ENCODE assay signal across 8 cellular contexts in the genomic region with DNA sequence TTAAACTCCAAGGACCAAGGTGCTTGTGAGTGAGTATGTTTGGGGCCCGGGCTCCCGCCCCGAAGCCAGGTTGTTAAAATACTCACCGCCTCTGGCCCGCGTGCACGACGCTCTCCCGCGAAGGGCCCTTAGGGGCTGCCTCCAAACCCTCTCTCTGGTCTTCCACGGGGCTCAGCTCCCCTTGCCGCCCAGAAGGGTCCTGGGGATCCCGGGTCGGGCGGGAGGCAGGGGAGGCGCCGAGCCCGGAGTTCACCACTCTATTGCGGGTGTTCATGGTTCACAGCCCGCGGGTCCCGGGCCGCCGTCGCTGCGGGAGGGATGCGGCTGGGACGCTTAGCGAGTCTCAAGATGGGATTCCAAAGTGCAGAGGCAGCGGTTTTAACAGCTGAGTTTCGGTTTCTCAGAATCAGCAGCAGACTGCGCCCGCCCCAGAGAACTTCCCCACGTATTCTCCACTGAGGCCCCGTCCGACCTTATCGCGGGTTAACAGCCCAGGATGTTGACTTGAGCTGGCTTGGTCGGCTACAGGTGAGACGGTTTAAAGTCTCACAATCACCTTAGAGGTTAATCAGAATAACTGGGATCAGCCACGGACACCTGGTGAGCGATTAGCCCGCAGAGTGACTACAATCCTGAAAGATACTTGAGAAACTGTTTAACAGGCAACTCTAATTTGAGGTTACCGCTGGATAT. TPM values are rescaled to one million over a fixed set of nuclear protein-coding genes. Genes with fewer than 3 reads are reported as not detected.
DNase-seq lines count a peak whose midpoint lies in the region; ATAC-seq, FAIRE-seq and TF ChIP-seq lines count a peak whose summit lies in the region.

A gene with protein sequence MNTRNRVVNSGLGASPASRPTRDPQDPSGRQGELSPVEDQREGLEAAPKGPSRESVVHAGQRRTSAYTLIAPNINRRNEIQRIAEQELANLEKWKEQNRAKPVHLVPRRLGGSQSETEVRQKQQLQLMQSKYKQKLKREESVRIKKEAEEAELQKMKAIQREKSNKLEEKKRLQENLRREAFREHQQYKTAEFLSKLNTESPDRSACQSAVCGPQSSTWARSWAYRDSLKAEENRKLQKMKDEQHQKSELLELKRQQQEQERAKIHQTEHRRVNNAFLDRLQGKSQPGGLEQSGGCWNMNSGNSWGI (minus strand): TSS at position 350 of the 693 bp plus-strand sequence. CDS start 76 bp downstream, at position 274.

- no peak within 1 kb of the TSS for H3K23ac ChIP-seq in H1 (ENCODE audit: insufficient read length)

- TF ChIP-seq EP300 in H1 (IDR thresholded peaks at IDR 0.05; ENCODE audit: borderline replicate concordance in 1 of 2, low read depth in 2 of 2, low read length in 2 of 2), result no peak

- H4K91ac ChIP-seq in H1 (replicated peaks; ENCODE audit: insufficient read length, low read length), result peak within 1 kb of the TSS; percentile 65

- peak within 1 kb of the TSS; percentile 55 for H2AFZ ChIP-seq in H1 (ENCODE audit: low read length)

- no peak within 1 kb of the TSS for H3K14ac ChIP-seq in H1 (ENCODE audit: insufficient read length)

- H3K79me2 ChIP-seq in H1 (ENCODE audit: control insufficient read depth in 1 of 2, insufficient read depth in 2 of 2, low read length in 2 of 2), result no peaks in the 10 kb centered on the region

- H3K9me3 ChIP-seq in H1 (ENCODE audit: insufficient read depth in 2 of 2, low read depth in 1 of 2, low read length in 1 of 2), result no peaks in the 10 kb centered on the region
- no peaks in the 10 kb centered on the region for H3K9me3 ChIP-seq in mesodermal cell (ENCODE audit: control insufficient read depth, low read length)

- H3K27ac ChIP-seq in H1 (ENCODE audit: low read depth, low read length) (no peak within 1 kb of the TSS), mesodermal cell (ENCODE audit: low read depth, low read length, severe bottlenecking) (no peak within 1 kb of the TSS)

- H3K23me2 ChIP-seq in H1 (ENCODE audit: low read depth, low read length), result peaks cover 2% of the 10 kb centered on the region; the same call in 1 of the 2 replicates

- H2BK12ac ChIP-seq in H1 (ENCODE audit: low read depth, low read length), result peak within 1 kb of the TSS; percentile 40; the same call in 1 of the 2 replicates

- WGBS in H1 (ENCODE audit: extremely low coverage in 1 of 2, insufficient coverage in 1 of 2, insufficient read length in 1 of 2, insufficient replicate concordance in 2 of 2, low coverage in 1 of 2, low lambda C conversion rate in 2 of 2, missing lambda C conversion rate in 1 of 2), 2 experiments, result 7% methylated on average over 43 of the region's 44 CpGs; no CpG with 5 or more reads in 1 of the 2 experiments
- WGBS in mesodermal cell (ENCODE audit: insufficient coverage in 2 of 2), 2 experiments, result 11 to 27% methylated on average over 36 to 37 of the region's 44 CpGs

- no peak within 1 kb of the TSS for H3K18ac ChIP-seq in H1 (ENCODE audit: extremely low read depth, low read length)

- peaks cover 0 to 19% (median 13%) of the 10 kb centered on the region in 4 experiments; a peak in 6 of 7 replicates for H3K27me3 ChIP-seq in H1 (replicated peaks in 1 of 4; ENCODE audit: control insufficient read depth in 3 of 4, extremely low read depth in 1 of 4, insufficient read depth in 3 of 4, low read length in 3 of 4)

- TF ChIP-seq POLR2A in H1 (IDR thresholded peaks at IDR 0.05; ENCODE audit: control extremely low read depth in 1 of 2, low read depth in 2 of 2, low read length in 2 of 2), result no peak

- H3K4me3 ChIP-seq in H1 (ENCODE audit: extremely low read depth in 1 of 4, insufficient read depth in 2 of 4, low read depth in 3 of 4, low read length in 4 of 4) (peak within 1 kb of the TSS; percentile 19 to 65 (median 43)), mesodermal cell (ENCODE audit: extremely low read depth, insufficient read depth, low read length, poor library complexity, severe bottlenecking) (peak within 1 kb of the TSS; percentile 22)

- H3K4me2 ChIP-seq in H1 (ENCODE audit: insufficient read depth in 1 of 2, low read depth in 2 of 2, low read length in 2 of 2), result peak within 1 kb of the TSS; percentile 62 to 81

- H3K9ac ChIP-seq in H1 (replicated peaks in 1 of 4; ENCODE audit: extremely low read depth in 1 of 4, low read depth in 3 of 4, low read length in 3 of 4), result peak within 1 kb of the TSS in 3 of 4 experiments; percentile 8 to 44 (median 12); a peak in 2 of 7 replicates

- peak within 1 kb of the TSS; percentile 61 for H2BK120ac ChIP-seq in H1 (replicated peaks; ENCODE audit: low read depth, low read length)

- peak within 1 kb of the TSS; percentile 80; the same call in 1 of the 2 replicates for H4K8ac ChIP-seq in H1 (ENCODE audit: extremely low read depth, insufficient read depth, low read length)

- peak; percentile 67 for ATAC-seq in GM21786 (IDR thresholded peaks at IDR 0.05; ENCODE audit: unreplicated experiment)

- H3K4me1 ChIP-seq in H1 (replicated peaks in 1 of 4; ENCODE audit: control insufficient read depth in 3 of 4, insufficient read depth in 4 of 4, low read length in 3 of 4), result peaks cover 0 to 5% (median 0%) of the 10 kb centered on the region in 4 experiments; a peak in 2 of 7 replicates
- peaks cover 7% of the 10 kb centered on the region for H3K4me1 ChIP-seq in mesodermal cell (ENCODE audit: control insufficient read depth, insufficient read depth, low read length, poor library complexity, severe bottlenecking)

- TF ChIP-seq RAD21 in H1 (IDR thresholded peaks at IDR 0.05 in 1 of 2, conservative IDR thresholded peaks at IDR 0.05 in 1 of 2; ENCODE audit: low read depth in 2 of 2, low read length in 2 of 2), result no peak

- 0 out of 2 replicates have a peak within 1 kb of the TSS, but pooled peaks have one; percentile 3 for H2BK15ac ChIP-seq in H1 (ENCODE audit: low read length)

- no peak for FAIRE-seq in H1 (lab: Jason Lieb, UNC)

- CTCF ChIA-PET in H1 (lab: Charles Lee; ENCODE audit: partially characterized antibody), result interaction anchor here (0.5 to 4.4 kb wide), 4 partner anchors 20 to 370 kb away, joined by 3 to 25 read pairs (median 8); no protein-coding TSS in a partner anchor

- H3K36me3 ChIP-seq in H1 (ENCODE audit: control insufficient read depth in 2 of 4, insufficient read depth in 4 of 4, low read length in 3 of 4), result no peaks in the 10 kb centered on the region
- H3K36me3 ChIP-seq in mesodermal cell (ENCODE audit: control insufficient read depth, insufficient read depth, low read length), result no peaks in the 10 kb centered on the region

- no peak within 1 kb of the TSS for H3K4ac ChIP-seq in H1 (replicated peaks; ENCODE audit: insufficient read length, low read depth, low read length)

- no peak within 1 kb of the TSS for H2BK20ac ChIP-seq in H1 (ENCODE audit: low read length)

- H4K20me1 ChIP-seq in H1 (replicated peaks in 1 of 2; ENCODE audit: control insufficient read depth in 1 of 2, insufficient read depth in 2 of 2, low read length in 2 of 2), result no peaks in the 10 kb centered on the region

- TF ChIP-seq CTCF in H1 (IDR thresholded peaks at IDR 0.05; ENCODE audit: control extremely low read depth in 1 of 3, insufficient read depth in 1 of 3, low read depth in 1 of 3, low read length in 3 of 3), result no peak

- H2BK5ac ChIP-seq in H1 (ENCODE audit: low read depth, low read length), result no peak within 1 kb of the TSS

- no peak within 1 kb of the TSS; the same call in 1 of the 2 replicates for H2AK5ac ChIP-seq in H1 (ENCODE audit: low read depth, low read length)

- no peak within 1 kb of the TSS for H4K5ac ChIP-seq in H1 (ENCODE audit: insufficient read length, low read depth, low read length)

- no peak within 1 kb of the TSS for H3K56ac ChIP-seq in H1 (replicated peaks; ENCODE audit: insufficient read length, low read depth, low read length)

- POLR2A ChIA-PET in H1 (lab: Charles Lee; ENCODE audit: partially characterized antibody), result interaction anchor here (0.9 to 2.5 kb wide), 3 partner anchors 9 to 127 kb away, joined by 3 to 10 read pairs (median 7); no protein-coding TSS in a partner anchor

- H3K79me1 ChIP-seq in H1 (ENCODE audit: low read depth, low read length), result no peaks in the 10 kb centered on the region

- DNase-seq in ELR (ENCODE audit: low read depth), result peak; percentile 86
- peak; percentile 66 for DNase-seq in LHCN-M2 (ENCODE audit: low read depth)
- peak; percentile 89 for DNase-seq in activated CD8-positive, alpha-beta memory T cell treated with anti-CD3 and anti-CD28 coated beads for 24 hours
- peak in 1 of 2 experiments; percentile 76 for DNase-seq in H1 (ENCODE audit: low read depth in 1 of 2, low spot score in 2 of 2)
- peak; percentile 47 to 65 for DNase-seq in stimulated activated CD8-positive, alpha-beta memory T cell treated with anti-CD3 and anti-CD28 coated beads, Interleukin-2, amount 100 ng/mL, for 1 hour (ENCODE audit: low read depth in 2 of 2)
- DNase-seq in NCI-H1048 (lab: John Stamatoyannopoulos, UW), result no peak

TF ChIP-seq in H1, 55 proteins besides CTCF, POLR2A, EP300 and RAD21 (continues in another document):
- TF ChIP-seq RBBP5 (IDR thresholded peaks at IDR 0.05; ENCODE audit: borderline replicate concordance, low read depth, low read length) (peak; percentile 63; the same call in 1 of the 2 replicates), CREB1 (IDR thresholded peaks at IDR 0.05) (no peak), SRF (IDR thresholded peaks at IDR 0.05; ENCODE audit: low read depth, low read length) (no peak), SUZ12 (IDR thresholded peaks at IDR 0.05; ENCODE audit: low read length) (peak; percentile 39; the same call in 1 of the 2 replicates), KDM1A (IDR thresholded peaks at IDR 0.05; ENCODE audit: borderline replicate concordance, low read length) (0 out of 2 replicates have a peak, but pooled peaks have one; percentile 24), CBX8 (IDR thresholded peaks at IDR 0.05; ENCODE audit: borderline replicate concordance, low read depth, low read length) (no peak), SAP30 (IDR thresholded peaks at IDR 0.05; ENCODE audit: insufficient read depth, insufficient replicate concordance, low read length) (no peak), SIRT6 (IDR thresholded peaks at IDR 0.05; ENCODE audit: low read length) (no peak), PHF8 (conservative IDR thresholded peaks at IDR 0.05; ENCODE audit: low read depth, low read length) (no peak), TAF1 (IDR thresholded peaks at IDR 0.05; ENCODE audit: low read depth, low read length) (no peak)

RNA-seq across cellular contexts. Expression of the gene that starts here (rescaled TPM):
- 2.3 and 6.3 TPM in 2 replicates for total RNA-seq in LHCN-M2 (2014; rRNA removed)
- polyA plus RNA-seq in LHCN-M2 (2012), result 2.1 TPM
- total RNA-seq in H1 (2021; fragmentation: NEBNext Ultra II Directional; extraction: Animal tissue kit (Norgen Biotek cat#: 25700)), result 0.37 and 0.46 TPM in 2 replicates
- 0.11 and 0.23 TPM in 2 replicates for polyA plus RNA-seq in H1 (2011; rRNA removed)
- polyA plus RNA-seq in H1 (2011; cell fraction: cytosol; rRNA removed), result 0.22 TPM
- polyA plus RNA-seq in H1 (2011; cell fraction: nucleus; rRNA removed), result 0.06 TPM
- polyA plus RNA-seq in H1 (2012, experiment 1 of 2), result 0.18 to 0.60 TPM (median 0.31 TPM) in 4 replicates
- polyA plus RNA-seq in H1 (2012, experiment 2 of 2), result not detected
- 0.30 TPM for polyA plus RNA-seq in H1 (2013, experiment 1 of 2)
- 0.35 TPM for polyA plus RNA-seq in H1 (2013, experiment 2 of 2)
- 0.06 and 0.41 TPM in 2 replicates for polyA minus RNA-seq in H1 (2011; rRNA and poly(A)+ RNA removed)
- not detected for polyA minus RNA-seq in H1 (2011; cell fraction: cytosol; rRNA and poly(A)+ RNA removed)
- 0.90 TPM for polyA minus RNA-seq in H1 (2011; cell fraction: nucleus; rRNA and poly(A)+ RNA removed)
- polyA plus RNA-seq in mesodermal cell (2013, experiment 1 of 2), result 2.7 TPM
- polyA plus RNA-seq in mesodermal cell (2013, experiment 2 of 2), result 3.0 TPM
